In the genomic region with DNA sequence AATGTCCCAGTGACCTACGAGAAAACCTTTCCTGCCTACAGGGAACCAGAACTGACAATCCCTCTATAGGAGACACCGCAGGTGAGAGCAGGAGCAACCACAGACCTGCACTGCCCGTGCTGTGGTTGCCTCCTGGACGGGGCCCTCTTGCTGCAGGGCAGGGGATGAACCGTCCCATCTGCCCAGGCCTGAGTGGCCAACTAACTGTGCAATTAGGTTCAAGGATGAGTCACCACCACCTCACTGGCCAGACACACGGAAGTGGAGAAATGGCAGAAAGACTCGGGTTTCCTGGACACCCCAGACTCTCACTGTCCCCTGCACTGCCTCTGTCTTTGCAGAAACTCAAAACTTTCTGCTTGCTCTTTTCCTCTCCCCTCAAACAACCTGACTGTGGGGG, we compare ENCODE assay signal across 1 cellular context.
TF ChIP-seq lines count a peak whose summit lies in the region.

No MANE protein-coding gene starts in this region.

TF ChIP-seq in K562, 482 proteins besides CTCF, POLR2A, EP300 and RAD21 (continued from another document and continues in another):
- TF ChIP-seq, protein P1, sequence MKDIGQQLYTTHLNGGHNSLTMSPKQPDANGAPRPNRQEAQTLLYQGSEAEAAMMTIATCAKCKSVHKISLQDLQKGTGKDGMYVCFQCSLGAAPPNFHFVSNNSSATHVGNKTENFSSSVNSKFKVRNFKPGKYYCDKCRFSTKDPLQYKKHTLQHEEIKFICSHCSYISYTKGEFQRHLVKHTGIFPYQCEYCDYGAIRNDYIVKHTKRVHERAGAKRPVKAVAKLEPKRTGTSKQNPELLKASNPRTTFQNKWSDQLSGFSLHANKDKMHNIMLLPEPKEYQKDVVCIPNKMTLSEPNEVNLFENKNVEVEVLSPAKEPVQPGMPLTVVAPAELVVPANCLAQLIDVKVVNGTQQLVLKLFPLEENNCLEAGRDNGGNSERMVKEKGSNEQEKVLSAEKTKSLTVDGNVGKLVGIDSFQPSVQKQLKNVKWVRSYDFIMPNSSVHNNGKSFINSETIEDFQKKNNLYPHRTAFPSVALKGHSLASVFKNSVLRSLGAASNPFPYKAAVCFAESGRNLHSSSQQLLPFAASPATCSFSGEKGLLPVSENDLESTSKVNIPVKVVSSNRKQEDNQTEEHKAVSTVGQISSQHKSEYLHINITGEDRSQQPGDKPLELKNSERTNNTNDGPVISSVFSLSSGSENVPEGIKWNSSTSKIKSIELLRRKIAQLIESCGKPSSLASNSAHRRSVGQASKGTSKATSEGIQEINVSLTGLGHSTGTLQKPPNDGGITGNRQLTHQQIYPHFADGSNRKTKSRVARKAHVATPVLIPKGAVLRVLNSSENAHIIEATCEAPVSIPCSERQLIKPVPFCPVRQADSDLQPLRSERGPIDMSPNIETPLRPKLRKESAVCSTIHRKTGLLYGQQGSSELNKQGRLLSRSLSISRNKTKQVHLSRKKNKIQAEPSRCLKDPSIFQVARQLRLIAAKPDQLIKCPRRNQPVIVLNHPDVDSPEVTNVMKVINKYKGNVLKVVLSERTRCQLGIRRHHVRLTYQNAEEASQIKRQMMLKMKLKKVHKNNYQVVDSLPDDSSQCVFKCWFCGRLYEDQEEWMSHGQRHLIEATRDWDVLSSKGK (CRISPR knock-in tag; IDR thresholded peaks at IDR 0.05): no peak
- TF ChIP-seq, protein P2, sequence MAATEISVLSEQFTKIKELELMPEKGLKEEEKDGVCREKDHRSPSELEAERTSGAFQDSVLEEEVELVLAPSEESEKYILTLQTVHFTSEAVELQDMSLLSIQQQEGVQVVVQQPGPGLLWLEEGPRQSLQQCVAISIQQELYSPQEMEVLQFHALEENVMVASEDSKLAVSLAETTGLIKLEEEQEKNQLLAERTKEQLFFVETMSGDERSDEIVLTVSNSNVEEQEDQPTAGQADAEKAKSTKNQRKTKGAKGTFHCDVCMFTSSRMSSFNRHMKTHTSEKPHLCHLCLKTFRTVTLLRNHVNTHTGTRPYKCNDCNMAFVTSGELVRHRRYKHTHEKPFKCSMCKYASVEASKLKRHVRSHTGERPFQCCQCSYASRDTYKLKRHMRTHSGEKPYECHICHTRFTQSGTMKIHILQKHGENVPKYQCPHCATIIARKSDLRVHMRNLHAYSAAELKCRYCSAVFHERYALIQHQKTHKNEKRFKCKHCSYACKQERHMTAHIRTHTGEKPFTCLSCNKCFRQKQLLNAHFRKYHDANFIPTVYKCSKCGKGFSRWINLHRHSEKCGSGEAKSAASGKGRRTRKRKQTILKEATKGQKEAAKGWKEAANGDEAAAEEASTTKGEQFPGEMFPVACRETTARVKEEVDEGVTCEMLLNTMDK (IDR thresholded peaks at IDR 0.05; ENCODE audit: borderline replicate concordance, insufficient read depth, low read depth, low read length, poor library complexity, severe bottlenecking): no peak
- TF ChIP-seq KDM2B (CRISPR knock-in tag; IDR thresholded peaks at IDR 0.05) (no peak), EHMT2 (IDR thresholded peaks at IDR 0.05) (peak; percentile 76), ZNF707 (CRISPR knock-in tag; conservative IDR thresholded peaks at IDR 0.05) (no peak), PURB (CRISPR knock-in tag; IDR thresholded peaks at IDR 0.05; ENCODE audit: low read depth) (no peak), MTA3 (IDR thresholded peaks at IDR 0.05; ENCODE audit: borderline replicate concordance) (0 out of 2 replicates have a peak, but pooled peaks have one; percentile 15), SMAD3 (CRISPR knock-in tag; conservative IDR thresholded peaks at IDR 0.05) (no peak), ZNF584 (CRISPR knock-in tag; IDR thresholded peaks at IDR 0.05; ENCODE audit: low read depth) (0 out of 2 replicates have a peak, but pooled peaks have one; percentile 37), POLR3G (IDR thresholded peaks at IDR 0.05; ENCODE audit: extremely low read depth, insufficient read length, insufficient replicate concordance) (no peak), POU5F1 (IDR thresholded peaks at IDR 0.05; ENCODE audit: borderline replicate concordance, low read depth, low read length, partially characterized antibody) (no peak), KAT7 (CRISPR knock-in tag; IDR thresholded peaks at IDR 0.05; ENCODE audit: borderline replicate concordance) (no peak), TARDBP (IDR thresholded peaks at IDR 0.05) (no peak), ZNF384 (IDR thresholded peaks at IDR 0.05; ENCODE audit: low read depth, low read length) (no peak), ZNF217 (CRISPR knock-in tag; IDR thresholded peaks at IDR 0.05) (no peak), GATAD2B (IDR thresholded peaks at IDR 0.05; ENCODE audit: borderline replicate concordance) (no peak), JUND (IDR thresholded peaks at IDR 0.05; ENCODE audit: borderline replicate concordance, low read depth, low read length) (peak; percentile 94), JUND (tag; IDR thresholded peaks at IDR 0.05; ENCODE audit: borderline replicate concordance, low read depth, low read length) (peak; percentile 89; the same call in 1 of the 3 replicates), SREBF1 (IDR thresholded peaks at IDR 0.05; ENCODE audit: borderline replicate concordance, low read depth, low read length) (no peak), ELF1 (tag; IDR thresholded peaks at IDR 0.05) (peak; percentile 55; the same call in 1 of the 2 replicates), ZBTB1 (CRISPR knock-in tag; IDR thresholded peaks at IDR 0.05; ENCODE audit: borderline replicate concordance, low read depth) (no peak), CBX2 (IDR thresholded peaks at IDR 0.05; ENCODE audit: insufficient read depth, low read length, poor library complexity, severe bottlenecking) (no peak), SMARCB1 (IDR thresholded peaks at IDR 0.05; ENCODE audit: insufficient read length, low read depth) (no peak), CREB1 (IDR thresholded peaks at IDR 0.05) (no peak), CREB1 (CRISPR knock-in tag; IDR thresholded peaks at IDR 0.05) (no peak), MXI1 (IDR thresholded peaks at IDR 0.05; ENCODE audit: low read depth, low read length) (no peak), HDAC6 (IDR thresholded peaks at IDR 0.05; ENCODE audit: low read depth, low read length) (no peak), HLTF (IDR thresholded peaks at IDR 0.05) (no peak), ZZZ3 (IDR thresholded peaks at IDR 0.05) (no peak), FOXP1 (CRISPR knock-in tag; IDR thresholded peaks at IDR 0.05) (no peak), XRCC4 (IDR thresholded peaks at IDR 0.05; ENCODE audit: extremely low read depth, insufficient read depth, insufficient read length) (no peak), HMG20A (CRISPR knock-in tag; conservative IDR thresholded peaks at IDR 0.05) (no peak), CEBPG (CRISPR knock-in tag; IDR thresholded peaks at IDR 0.05) (no peak), CEBPG (tag; conservative IDR thresholded peaks at IDR 0.05 in 1 of 2, IDR thresholded peaks at IDR 0.05 in 1 of 2) (no peak), ATF1 (CRISPR knock-in tag; IDR thresholded peaks at IDR 0.05) (no peak), ATF1 (tag; IDR thresholded peaks at IDR 0.05) (no peak), CREBBP (IDR thresholded peaks at IDR 0.05; ENCODE audit: low read depth, low read length) (no peak), TAL1 (IDR thresholded peaks at IDR 0.05) (no peak), ZNF274 (IDR thresholded peaks at IDR 0.05; ENCODE audit: borderline replicate concordance, low read depth, low read length) (no peak), ZNF79 (CRISPR knock-in tag; IDR thresholded peaks at IDR 0.05; ENCODE audit: low read depth) (no peak)
- TF ChIP-seq, protein P3, sequence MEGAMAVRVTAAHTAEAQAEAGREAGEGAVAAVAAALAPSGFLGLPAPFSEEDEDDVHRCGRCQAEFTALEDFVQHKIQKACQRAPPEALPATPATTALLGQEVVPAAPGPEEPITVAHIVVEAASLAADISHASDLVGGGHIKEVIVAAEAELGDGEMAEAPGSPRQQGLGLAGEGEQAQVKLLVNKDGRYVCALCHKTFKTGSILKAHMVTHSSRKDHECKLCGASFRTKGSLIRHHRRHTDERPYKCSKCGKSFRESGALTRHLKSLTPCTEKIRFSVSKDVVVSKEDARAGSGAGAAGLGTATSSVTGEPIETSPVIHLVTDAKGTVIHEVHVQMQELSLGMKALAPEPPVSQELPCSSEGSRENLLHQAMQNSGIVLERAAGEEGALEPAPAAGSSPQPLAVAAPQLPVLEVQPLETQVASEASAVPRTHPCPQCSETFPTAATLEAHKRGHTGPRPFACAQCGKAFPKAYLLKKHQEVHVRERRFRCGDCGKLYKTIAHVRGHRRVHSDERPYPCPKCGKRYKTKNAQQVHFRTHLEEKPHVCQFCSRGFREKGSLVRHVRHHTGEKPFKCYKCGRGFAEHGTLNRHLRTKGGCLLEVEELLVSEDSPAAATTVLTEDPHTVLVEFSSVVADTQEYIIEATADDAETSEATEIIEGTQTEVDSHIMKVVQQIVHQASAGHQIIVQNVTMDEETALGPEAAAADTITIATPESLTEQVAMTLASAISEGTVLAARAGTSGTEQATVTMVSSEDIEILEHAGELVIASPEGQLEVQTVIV (CRISPR knock-in tag; IDR thresholded peaks at IDR 0.05; ENCODE audit: borderline replicate concordance): no peak
- TF ChIP-seq, protein P4, sequence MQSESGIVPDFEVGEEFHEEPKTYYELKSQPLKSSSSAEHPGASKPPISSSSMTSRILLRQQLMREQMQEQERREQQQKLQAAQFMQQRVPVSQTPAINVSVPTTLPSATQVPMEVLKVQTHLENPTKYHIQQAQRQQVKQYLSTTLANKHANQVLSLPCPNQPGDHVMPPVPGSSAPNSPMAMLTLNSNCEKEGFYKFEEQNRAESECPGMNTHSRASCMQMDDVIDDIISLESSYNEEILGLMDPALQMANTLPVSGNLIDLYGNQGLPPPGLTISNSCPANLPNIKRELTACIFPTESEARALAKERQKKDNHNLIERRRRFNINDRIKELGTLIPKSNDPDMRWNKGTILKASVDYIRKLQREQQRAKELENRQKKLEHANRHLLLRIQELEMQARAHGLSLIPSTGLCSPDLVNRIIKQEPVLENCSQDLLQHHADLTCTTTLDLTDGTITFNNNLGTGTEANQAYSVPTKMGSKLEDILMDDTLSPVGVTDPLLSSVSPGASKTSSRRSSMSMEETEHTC (IDR thresholded peaks at IDR 0.05): no peak
- TF ChIP-seq, protein P5, sequence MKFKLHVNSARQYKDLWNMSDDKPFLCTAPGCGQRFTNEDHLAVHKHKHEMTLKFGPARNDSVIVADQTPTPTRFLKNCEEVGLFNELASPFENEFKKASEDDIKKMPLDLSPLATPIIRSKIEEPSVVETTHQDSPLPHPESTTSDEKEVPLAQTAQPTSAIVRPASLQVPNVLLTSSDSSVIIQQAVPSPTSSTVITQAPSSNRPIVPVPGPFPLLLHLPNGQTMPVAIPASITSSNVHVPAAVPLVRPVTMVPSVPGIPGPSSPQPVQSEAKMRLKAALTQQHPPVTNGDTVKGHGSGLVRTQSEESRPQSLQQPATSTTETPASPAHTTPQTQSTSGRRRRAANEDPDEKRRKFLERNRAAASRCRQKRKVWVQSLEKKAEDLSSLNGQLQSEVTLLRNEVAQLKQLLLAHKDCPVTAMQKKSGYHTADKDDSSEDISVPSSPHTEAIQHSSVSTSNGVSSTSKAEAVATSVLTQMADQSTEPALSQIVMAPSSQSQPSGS (CRISPR knock-in tag; IDR thresholded peaks at IDR 0.05): no peak
- TF ChIP-seq, protein P6, sequence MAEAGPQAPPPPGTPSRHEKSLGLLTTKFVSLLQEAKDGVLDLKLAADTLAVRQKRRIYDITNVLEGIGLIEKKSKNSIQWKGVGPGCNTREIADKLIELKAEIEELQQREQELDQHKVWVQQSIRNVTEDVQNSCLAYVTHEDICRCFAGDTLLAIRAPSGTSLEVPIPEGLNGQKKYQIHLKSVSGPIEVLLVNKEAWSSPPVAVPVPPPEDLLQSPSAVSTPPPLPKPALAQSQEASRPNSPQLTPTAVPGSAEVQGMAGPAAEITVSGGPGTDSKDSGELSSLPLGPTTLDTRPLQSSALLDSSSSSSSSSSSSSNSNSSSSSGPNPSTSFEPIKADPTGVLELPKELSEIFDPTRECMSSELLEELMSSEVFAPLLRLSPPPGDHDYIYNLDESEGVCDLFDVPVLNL (CRISPR knock-in tag; IDR thresholded peaks at IDR 0.05; ENCODE audit: low read depth): no peak
- TF ChIP-seq, protein P7, sequence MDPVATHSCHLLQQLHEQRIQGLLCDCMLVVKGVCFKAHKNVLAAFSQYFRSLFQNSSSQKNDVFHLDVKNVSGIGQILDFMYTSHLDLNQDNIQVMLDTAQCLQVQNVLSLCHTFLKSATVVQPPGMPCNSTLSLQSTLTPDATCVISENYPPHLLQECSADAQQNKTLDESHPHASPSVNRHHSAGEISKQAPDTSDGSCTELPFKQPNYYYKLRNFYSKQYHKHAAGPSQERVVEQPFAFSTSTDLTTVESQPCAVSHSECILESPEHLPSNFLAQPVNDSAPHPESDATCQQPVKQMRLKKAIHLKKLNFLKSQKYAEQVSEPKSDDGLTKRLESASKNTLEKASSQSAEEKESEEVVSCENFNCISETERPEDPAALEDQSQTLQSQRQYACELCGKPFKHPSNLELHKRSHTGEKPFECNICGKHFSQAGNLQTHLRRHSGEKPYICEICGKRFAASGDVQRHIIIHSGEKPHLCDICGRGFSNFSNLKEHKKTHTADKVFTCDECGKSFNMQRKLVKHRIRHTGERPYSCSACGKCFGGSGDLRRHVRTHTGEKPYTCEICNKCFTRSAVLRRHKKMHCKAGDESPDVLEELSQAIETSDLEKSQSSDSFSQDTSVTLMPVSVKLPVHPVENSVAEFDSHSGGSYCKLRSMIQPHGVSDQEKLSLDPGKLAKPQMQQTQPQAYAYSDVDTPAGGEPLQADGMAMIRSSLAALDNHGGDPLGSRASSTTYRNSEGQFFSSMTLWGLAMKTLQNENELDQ (CRISPR knock-in tag; IDR thresholded peaks at IDR 0.05; ENCODE audit: borderline replicate concordance): no peak
- TF ChIP-seq, protein P8, sequence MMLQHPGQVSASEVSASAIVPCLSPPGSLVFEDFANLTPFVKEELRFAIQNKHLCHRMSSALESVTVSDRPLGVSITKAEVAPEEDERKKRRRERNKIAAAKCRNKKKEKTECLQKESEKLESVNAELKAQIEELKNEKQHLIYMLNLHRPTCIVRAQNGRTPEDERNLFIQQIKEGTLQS (IDR thresholded peaks at IDR 0.05): peak; percentile 94
- TF ChIP-seq, protein P8 (CRISPR knock-in tag; conservative IDR thresholded peaks at IDR 0.05): no peak; the same call in 1 of the 2 replicates
- TF ChIP-seq, protein P9, sequence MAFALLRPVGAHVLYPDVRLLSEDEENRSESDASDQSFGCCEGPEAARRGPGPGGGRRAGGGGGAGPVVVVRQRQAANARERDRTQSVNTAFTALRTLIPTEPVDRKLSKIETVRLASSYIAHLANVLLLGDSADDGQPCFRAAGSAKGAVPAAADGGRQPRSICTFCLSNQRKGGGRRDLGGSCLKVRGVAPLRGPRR (CRISPR knock-in tag; IDR thresholded peaks at IDR 0.05): no peak
